ENCODE assay signal across 12 cellular contexts in genomic region chr12:26088999-26089398, GRCh38. TPM values are rescaled to one million over a fixed set of nuclear protein-coding genes. Genes with fewer than 3 reads are reported as not detected.
DNase-seq lines count a peak whose midpoint lies in the region; ATAC-seq and TF ChIP-seq lines count a peak whose summit lies in the region.
"Had no signal": no experiment of that assay in that cellular context is flagged by ENCODE, and none has a peak within 500 bp of the region (broad histone marks: within the 10 kb centered on the region; RNA-seq: fewer than 3 reads in every experiment).

No MANE protein-coding gene starts in this region.

- no peaks in the 10 kb centered on the region for H3K36me3 ChIP-seq in suprapubic skin
- H3K36me3 ChIP-seq: spleen, thoracic aorta had no signal

- 62% methylated on average over 2 of the region's 2 CpGs for WGBS in suprapubic skin

- ATAC-seq in GM19023 (IDR thresholded peaks at IDR 0.05; ENCODE audit: unreplicated experiment), result peak; percentile 99
- ATAC-seq in GM21825 (IDR thresholded peaks at IDR 0.05; ENCODE audit: unreplicated experiment), result peak; percentile 99
- peak; percentile 99 for ATAC-seq in HG03558 (IDR thresholded peaks at IDR 0.05; ENCODE audit: extremely low read depth, unreplicated experiment)
- ATAC-seq in memory B cell (ENCODE audit: low read depth), result peak; percentile 97
- ATAC-seq: activated T-helper 17 cell treated with anti-CD3 and anti-CD28 coated beads, Interleukin-2, amount 50 U/mL, for 72 hours had no signal

- no peak overlapping the region for H3K27ac Mint-ChIP-seq in memory B cell
- H3K27ac Mint-ChIP-seq: activated T-helper 17 cell treated with anti-CD3 and anti-CD28 coated beads, Interleukin-2, amount 50 U/mL, for 72 hours had no signal

- DNase-seq in memory B cell (ENCODE audit: low spot score in 2 of 2) (no peak), suprapubic skin (ENCODE audit: low spot score in 2 of 2) (no peak), dedifferentiated amniotic fluid mesenchymal stem cell (ENCODE audit: extremely low spot score) (no peak), NCI-H2081 treated with DMSO at 0.1 percent for 48 hours (lab: John Stamatoyannopoulos, UW) (no peak)
- DNase-seq in stimulated activated naive CD4-positive, alpha-beta T cell (lab: John Stamatoyannopoulos, UW), result no peak
- DNase-seq: Karpas-422, spleen had no signal

- no peaks in the 10 kb centered on the region for H3K9me3 ChIP-seq in suprapubic skin
- H3K9me3 ChIP-seq: thoracic aorta had no signal

- no peaks in the 10 kb centered on the region for H3K9me3 Mint-ChIP-seq in memory B cell
- H3K9me3 Mint-ChIP-seq: activated T-helper 17 cell treated with anti-CD3 and anti-CD28 coated beads, Interleukin-2, amount 50 U/mL, for 72 hours had no signal

- H3K27me3 ChIP-seq in suprapubic skin, result no peaks in the 10 kb centered on the region
- H3K27me3 ChIP-seq: spleen had no signal

- no peaks in the 10 kb centered on the region for H3K27me3 Mint-ChIP-seq in memory B cell
- H3K27me3 Mint-ChIP-seq: activated T-helper 17 cell treated with anti-CD3 and anti-CD28 coated beads, Interleukin-2, amount 50 U/mL, for 72 hours had no signal

- H3K4me1 Mint-ChIP-seq in memory B cell, result peaks cover 4% of the 10 kb centered on the region
- H3K4me1 Mint-ChIP-seq: activated T-helper 17 cell treated with anti-CD3 and anti-CD28 coated beads, Interleukin-2, amount 50 U/mL, for 72 hours had no signal

- TF ChIP-seq EP300 in suprapubic skin (IDR thresholded peaks at IDR 0.05), result no peak

- no peak for TF ChIP-seq POLR2A in suprapubic skin (IDR thresholded peaks at IDR 0.05)

- H3K36me3 Mint-ChIP-seq in memory B cell, result peaks cover 1% of the 10 kb centered on the region

- no peak overlapping the region for H3K27ac ChIP-seq in suprapubic skin
- H3K27ac ChIP-seq: spleen, thoracic aorta had no signal

- no peak overlapping the region for H3K4me3 ChIP-seq in suprapubic skin
- H3K4me3 ChIP-seq: spleen, thoracic aorta had no signal

- H3K4me1 ChIP-seq in suprapubic skin, result no peaks in the 10 kb centered on the region
- H3K4me1 ChIP-seq: spleen had no signal

- no peak overlapping the region for H3K4me3 Mint-ChIP-seq in memory B cell
- H3K4me3 Mint-ChIP-seq: activated T-helper 17 cell treated with anti-CD3 and anti-CD28 coated beads, Interleukin-2, amount 50 U/mL, for 72 hours had no signal

- no peak for TF ChIP-seq CTCF in suprapubic skin (IDR thresholded peaks at IDR 0.05)

RNA-seq across cellular contexts. Expression of gene BHLHE41, which starts 35.8 kb away (rescaled TPM):
- 1 to 10 TPM; 2.5 to 7.2 (median 5.6) TPM for total RNA-seq in suprapubic skin
- total RNA-seq: activated T-helper 17 cell treated with anti-CD3 and anti-CD28 coated beads, Interleukin-2, amount 50 U/mL, for 72 hours had no signal
